Comparison of ENCODE assay signal across 1 cellular context in genomic region chr1:207081806-207082205, GRCh38.
TF ChIP-seq lines count a peak whose summit lies in the region.

No MANE protein-coding gene starts in this region.

TF ChIP-seq in K562, 482 proteins besides CTCF, POLR2A, EP300 and RAD21 (continued from another document):
- TF ChIP-seq C11orf30 (IDR thresholded peaks at IDR 0.05; ENCODE audit: low read depth) (peak; percentile 82), ZNF316 (IDR thresholded peaks at IDR 0.05) (peak; percentile 88), USF2 (CRISPR knock-in tag; IDR thresholded peaks at IDR 0.05) (no peak), EZH2 (IDR thresholded peaks at IDR 0.05; ENCODE audit: borderline replicate concordance, low read depth, low read length) (no peak), PHF21A (IDR thresholded peaks at IDR 0.05; ENCODE audit: borderline replicate concordance, low read depth) (no peak), HOXB6 (CRISPR knock-in tag; IDR thresholded peaks at IDR 0.05; ENCODE audit: borderline replicate concordance) (no peak), HMGN3 (IDR thresholded peaks at IDR 0.05; ENCODE audit: borderline replicate concordance, extremely low read depth, insufficient read length, low read depth, low read length) (no peak), ZNF449 (CRISPR knock-in tag; IDR thresholded peaks at IDR 0.05) (no peak), RFX5 (IDR thresholded peaks at IDR 0.05; ENCODE audit: low read depth, low read length) (no peak)
